Comparison of ENCODE assay signal across 8 cellular contexts in genomic region chr17:78351449-78352006, GRCh38. TPM values are rescaled to one million over a fixed set of nuclear protein-coding genes. Genes with fewer than 3 reads are reported as not detected.
DNase-seq lines count a peak whose midpoint lies in the region; ATAC-seq and TF ChIP-seq lines count a peak whose summit lies in the region.

No MANE protein-coding gene starts in this region.

- H3K27me3 ChIP-seq in SK-N-SH (ENCODE audit: insufficient read depth), result no peaks in the 10 kb centered on the region

- peak overlapping the region; percentile 79; the same call in 1 of the 2 replicates for H3K4me2 ChIP-seq in SK-N-SH

- TF ChIP-seq EP300 in SK-N-SH (IDR thresholded peaks at IDR 0.05; ENCODE audit: borderline replicate concordance in 1 of 2, low read depth in 1 of 2, low read length in 1 of 2), result no peak

- CTCF ChIA-PET in SK-N-SH (lab: Yijun Ruan, JAX), result interaction anchor here (0.8 to 1.1 kb wide), 2 partner anchors 16 to 19 kb away, joined by 3 read pairs; no protein-coding TSS in a partner anchor

- H2AFZ ChIP-seq in SK-N-SH (ENCODE audit: low read depth), result no peak overlapping the region

- peaks cover 67% of the 10 kb centered on the region for H3K4me1 Mint-ChIP-seq in nephron

- peak overlapping the region; percentile 87 to 91; a peak in 3 of 4 replicates for H3K27ac ChIP-seq in SK-N-SH (ENCODE audit: low read depth in 2 of 2, low read length in 1 of 2)

- POLR2A ChIA-PET in SK-N-SH (lab: Yijun Ruan, JAX), result interaction anchor here (1.0 kb wide), 1 partner anchor 101 kb away, joined by 3 read pairs; no protein-coding TSS in a partner anchor

- 63% methylated on average over 14 of the region's 16 CpGs for WGBS in SK-N-SH (ENCODE audit: low lambda C conversion rate)

- peak overlapping the region; percentile 92 to 96 (median 93) for H3K27ac Mint-ChIP-seq in nephron

- peaks cover 22% of the 10 kb centered on the region for H3K27me3 Mint-ChIP-seq in nephron (ENCODE audit: low read depth)

- H3K4me1 ChIP-seq in SK-N-SH (ENCODE audit: control insufficient read depth in 1 of 2, insufficient read depth in 2 of 2, low read depth in 1 of 2, low read length in 1 of 2), result peaks cover 33 to 47% of the 10 kb centered on the region in 2 experiments

- TF ChIP-seq CTCF in SK-N-SH (IDR thresholded peaks at IDR 0.05) (no peak), nephron (IDR thresholded peaks at IDR 0.05; ENCODE audit: unreplicated experiment in 3 of 3) (no peak)

- no peak overlapping the region for H3K9ac ChIP-seq in SK-N-SH

- no peaks in the 10 kb centered on the region for H3K9me2 ChIP-seq in SK-N-SH

- peak; percentile 90 for DNase-seq in ELR (ENCODE audit: low read depth)
- DNase-seq in SK-N-SH, result no peak
- peak; percentile 98 for DNase-seq in fibroblast of the conjunctiva (ENCODE audit: low read depth)
- DNase-seq in NOMO-1 treated with DMSO at 0.1 percent for 48 hours (lab: John Stamatoyannopoulos, UW; ENCODE audit: unreplicated experiment), result no peak

- peaks cover 14 to 15% of the 10 kb centered on the region in 2 experiments for H3K36me3 ChIP-seq in SK-N-SH (replicated peaks in 1 of 2; ENCODE audit: control insufficient read depth in 1 of 2, insufficient read depth in 2 of 2, low read length in 1 of 2)

- peaks cover 25% of the 10 kb centered on the region for H3K79me2 ChIP-seq in SK-N-SH (ENCODE audit: insufficient read depth)

- H3K4me3 Mint-ChIP-seq in nephron, result peak overlapping the region; percentile 70 to 85 (median 82)

- no peaks in the 10 kb centered on the region for H3K9me3 ChIP-seq in SK-N-SH

- H3K36me3 Mint-ChIP-seq in nephron (ENCODE audit: low read depth), result peaks cover 4% of the 10 kb centered on the region

- H4K20me1 ChIP-seq in SK-N-SH (ENCODE audit: insufficient read depth), result peaks cover 4% of the 10 kb centered on the region; the same call in 1 of the 2 replicates

- ATAC-seq in HG02973 (IDR thresholded peaks at IDR 0.05; ENCODE audit: unreplicated experiment), result no peak
- no peak for ATAC-seq in HG03354 (IDR thresholded peaks at IDR 0.05; ENCODE audit: poor library complexity, severe bottlenecking, unreplicated experiment)
- no peak for ATAC-seq in GM21576 (IDR thresholded peaks at IDR 0.05; ENCODE audit: unreplicated experiment)

- no peaks in the 10 kb centered on the region for H3K9me3 Mint-ChIP-seq in nephron

- H3K4me3 ChIP-seq in SK-N-SH (ENCODE audit: low read depth in 2 of 2, low read length in 1 of 2), result no peak overlapping the region

- TF ChIP-seq RAD21 in SK-N-SH (IDR thresholded peaks at IDR 0.05; ENCODE audit: low read length), result no peak

- H3F3A ChIP-seq in SK-N-SH (replicated peaks; ENCODE audit: insufficient read depth), result peaks cover 47% of the 10 kb centered on the region

TF ChIP-seq in SK-N-SH, 30 proteins besides CTCF, POLR2A, EP300 and RAD21:
- TF ChIP-seq, protein P1, sequence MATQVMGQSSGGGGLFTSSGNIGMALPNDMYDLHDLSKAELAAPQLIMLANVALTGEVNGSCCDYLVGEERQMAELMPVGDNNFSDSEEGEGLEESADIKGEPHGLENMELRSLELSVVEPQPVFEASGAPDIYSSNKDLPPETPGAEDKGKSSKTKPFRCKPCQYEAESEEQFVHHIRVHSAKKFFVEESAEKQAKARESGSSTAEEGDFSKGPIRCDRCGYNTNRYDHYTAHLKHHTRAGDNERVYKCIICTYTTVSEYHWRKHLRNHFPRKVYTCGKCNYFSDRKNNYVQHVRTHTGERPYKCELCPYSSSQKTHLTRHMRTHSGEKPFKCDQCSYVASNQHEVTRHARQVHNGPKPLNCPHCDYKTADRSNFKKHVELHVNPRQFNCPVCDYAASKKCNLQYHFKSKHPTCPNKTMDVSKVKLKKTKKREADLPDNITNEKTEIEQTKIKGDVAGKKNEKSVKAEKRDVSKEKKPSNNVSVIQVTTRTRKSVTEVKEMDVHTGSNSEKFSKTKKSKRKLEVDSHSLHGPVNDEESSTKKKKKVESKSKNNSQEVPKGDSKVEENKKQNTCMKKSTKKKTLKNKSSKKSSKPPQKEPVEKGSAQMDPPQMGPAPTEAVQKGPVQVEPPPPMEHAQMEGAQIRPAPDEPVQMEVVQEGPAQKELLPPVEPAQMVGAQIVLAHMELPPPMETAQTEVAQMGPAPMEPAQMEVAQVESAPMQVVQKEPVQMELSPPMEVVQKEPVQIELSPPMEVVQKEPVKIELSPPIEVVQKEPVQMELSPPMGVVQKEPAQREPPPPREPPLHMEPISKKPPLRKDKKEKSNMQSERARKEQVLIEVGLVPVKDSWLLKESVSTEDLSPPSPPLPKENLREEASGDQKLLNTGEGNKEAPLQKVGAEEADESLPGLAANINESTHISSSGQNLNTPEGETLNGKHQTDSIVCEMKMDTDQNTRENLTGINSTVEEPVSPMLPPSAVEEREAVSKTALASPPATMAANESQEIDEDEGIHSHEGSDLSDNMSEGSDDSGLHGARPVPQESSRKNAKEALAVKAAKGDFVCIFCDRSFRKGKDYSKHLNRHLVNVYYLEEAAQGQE (IDR thresholded peaks at IDR 0.05; ENCODE audit: low read depth, low read length), result 0 out of 2 replicates have a peak, but pooled peaks have one; percentile 30
- TF ChIP-seq POLR2AphosphoS5 (IDR thresholded peaks at IDR 0.05; ENCODE audit: low read depth, low read length) (no peak), SMC3 (IDR thresholded peaks at IDR 0.05; ENCODE audit: low read depth, low read length) (0 out of 2 replicates have a peak, but pooled peaks have one; percentile 12)
TF ChIP-seq in SK-N-SH: peak in this region for 2.

RNA-seq across cellular contexts. Expression of gene SOCS3, which starts 8.3 kb away (rescaled TPM):
- polyA plus RNA-seq in SK-N-SH (2012; rRNA removed), result 24.9 and 26.1 TPM in 2 replicates
- polyA plus RNA-seq in SK-N-SH (2012; cell fraction: cytosol; rRNA removed), result 16.5 and 23.9 TPM in 2 replicates
- polyA plus RNA-seq in SK-N-SH (2012; cell fraction: nucleus; rRNA removed), result 51.0 and 55.2 TPM in 2 replicates

RNA-seq across cellular contexts. Expression of gene PGS1, which starts 26.9 kb away (rescaled TPM):
- polyA plus RNA-seq in SK-N-SH (2012; rRNA removed), result 88.4 and 106 TPM in 2 replicates
- polyA plus RNA-seq in SK-N-SH (2012; cell fraction: cytosol; rRNA removed), result 35.9 and 56.9 TPM in 2 replicates
- 264 and 311 TPM in 2 replicates for polyA plus RNA-seq in SK-N-SH (2012; cell fraction: nucleus; rRNA removed)

Comparison
In these comparisons a context has a peak if more than half of its experiments do, and no peak if none do; other contexts are left out.
1. DNase-seq: peak in ELR (single experiment) and fibroblast of the conjunctiva (single experiment); none in SK-N-SH (single experiment) and NOMO-1 treated with DMSO at 0.1 percent for 48 hours (single experiment).